In genomic region chr20:33675127-33675954, GRCh38 we compare ENCODE assay signal across 8 cellular contexts. TPM values are rescaled to one million over a fixed set of nuclear protein-coding genes. Genes with fewer than 3 reads are reported as not detected.
DNase-seq lines count a peak whose midpoint lies in the region; ATAC-seq, FAIRE-seq and TF ChIP-seq lines count a peak whose summit lies in the region.

No MANE protein-coding gene starts in this region.

- peak overlapping the region; percentile 53 to 84 (median 79) for H3K4me3 Mint-ChIP-seq in T-cell

- H3K36me3 ChIP-seq in ES-I3 (ENCODE audit: insufficient read depth, low read length) = peaks cover 11% of the 10 kb centered on the region
- H3K36me3 ChIP-seq in gastroesophageal sphincter = peaks cover 0 to 14% of the 10 kb centered on the region in 2 donors
- H3K36me3 ChIP-seq in sigmoid colon = peaks cover 0 to 14% (median 4%) of the 10 kb centered on the region in 4 donors

- H3K9me3 ChIP-seq in ES-I3 (ENCODE audit: control insufficient read depth, insufficient read depth, low read length) = no peaks in the 10 kb centered on the region
- H3K9me3 ChIP-seq in gastroesophageal sphincter = no peaks in the 10 kb centered on the region
- no peaks in the 10 kb centered on the region for H3K9me3 ChIP-seq in sigmoid colon

- H3K4me1 Mint-ChIP-seq in T-cell = peaks cover 42 to 50% (median 49%) of the 10 kb centered on the region in 3 donors

- no peaks in the 10 kb centered on the region for H3K27me3 Mint-ChIP-seq in T-cell

- FAIRE-seq in GM12891 (lab: Jason Lieb, UNC) = no peak

- H3K4me1 ChIP-seq in ES-I3 (ENCODE audit: insufficient read depth, low read length) (peaks cover 19% of the 10 kb centered on the region), gastroesophageal sphincter (peaks cover 0 to 81% (median 42%) of the 10 kb centered on the region in 3 donors), sigmoid colon (peaks cover 0 to 40% (median 39%) of the 10 kb centered on the region in 4 donors)

- no peak for ATAC-seq in T-cell (replicated peaks in 1 of 4)
- peak; percentile 58 for ATAC-seq in gastroesophageal sphincter
- ATAC-seq in HG02759 (IDR thresholded peaks at IDR 0.05; ENCODE audit: unreplicated experiment) = no peak
- no peak for ATAC-seq in GM18868 (IDR thresholded peaks at IDR 0.05; ENCODE audit: unreplicated experiment)

- H3K4me3 ChIP-seq in gastroesophageal sphincter (peak overlapping the region; percentile 30 to 90), sigmoid colon (peak overlapping the region; percentile 32 to 83 (median 68))

- 15 to 16% methylated on average over 10 to 14 of the region's 16 CpGs for WGBS in gastroesophageal sphincter (ENCODE audit: low coverage in 1 of 2), 2 donors
- WGBS in sigmoid colon, 2 donors = 19 to 61% methylated on average over 16 of the region's 16 CpGs

- no peaks in the 10 kb centered on the region for H3K36me3 Mint-ChIP-seq in T-cell

- H3K27me3 ChIP-seq in gastroesophageal sphincter (no peaks in the 10 kb centered on the region), sigmoid colon (no peaks in the 10 kb centered on the region)

- peak overlapping the region; percentile 24 to 62 for H3K27ac Mint-ChIP-seq in T-cell

- TF ChIP-seq CTCF in gastroesophageal sphincter (IDR thresholded peaks at IDR 0.05) (no peak), sigmoid colon (IDR thresholded peaks at IDR 0.05) (no peak)

- H3K9ac ChIP-seq in ES-I3 (ENCODE audit: low read depth, low read length) = peak overlapping the region; percentile 71

- H3K9me3 Mint-ChIP-seq in T-cell = no peaks in the 10 kb centered on the region

- TF ChIP-seq POLR2A in gastroesophageal sphincter (IDR thresholded peaks at IDR 0.05) (peak in 1 of 2 donors; percentile 51), sigmoid colon (IDR thresholded peaks at IDR 0.05) (no peak), GM12891 (IDR thresholded peaks at IDR 0.05; ENCODE audit: low read depth, low read length) (no peak)

- no peak for TF ChIP-seq EP300 in gastroesophageal sphincter (IDR thresholded peaks at IDR 0.05)
- TF ChIP-seq EP300 in sigmoid colon (IDR thresholded peaks at IDR 0.05) = no peak

- CTCF ChIA-PET in T-cell (lab: Charles Lee) = no interaction called here

- DNase-seq in T-cell = no peak
- peak; percentile 86 for DNase-seq in sigmoid colon
- DNase-seq in SK-N-DZ (ENCODE audit: low spot score) = no peak
- no peak for DNase-seq in GM12891 (ENCODE audit: insufficient read length, low spot score)

- intact Hi-C loops in sigmoid colon (cut with DNase I) = no loop called here

- H3K27ac ChIP-seq in gastroesophageal sphincter = peak overlapping the region; percentile 92 to 97 (median 94)
- peak overlapping the region; percentile 89 to 96 (median 94) for H3K27ac ChIP-seq in sigmoid colon

- POLR2A ChIA-PET in T-cell (lab: Charles Lee) = no interaction called here

TF ChIP-seq in GM12891, 5 proteins besides CTCF, POLR2A, EP300 and RAD21:
- TF ChIP-seq TAF1 (IDR thresholded peaks at IDR 0.05; ENCODE audit: low read depth, low read length) (no peak), POLR2AphosphoS5 (IDR thresholded peaks at IDR 0.05; ENCODE audit: low read depth, low read length) (no peak), SPI1 (IDR thresholded peaks at IDR 0.05; ENCODE audit: low read depth, low read length) (no peak), PAX5 (IDR thresholded peaks at IDR 0.05; ENCODE audit: insufficient read depth, low read length, severe bottlenecking) (no peak), POU2F2 (IDR thresholded peaks at IDR 0.05; ENCODE audit: low read depth, low read length) (no peak)

RNA-seq across cellular contexts. Expression of gene NECAB3, which starts 1.1 kb away (rescaled TPM):
- total RNA-seq in T-cell (10 to 100 TPM in 3 of 5 donors, 1 to 10 TPM in 2; 8.5 to 33.9 (median 28.9) TPM), gastroesophageal sphincter (10 to 100 TPM; 30.6 to 71.9 (median 52.9) TPM), sigmoid colon (10 to 100 TPM; 44.6 to 50.1 (median 48.0) TPM)
- 10 to 100 TPM; 27.1 to 30.7 (median 30.0) TPM for polyA plus RNA-seq in sigmoid colon
- 83.8 and 101 TPM in 2 replicates for polyA plus RNA-seq in SK-N-DZ (2014; cell fraction: cytosol; rRNA removed)
- 281 and 314 TPM in 2 replicates for polyA plus RNA-seq in SK-N-DZ (2014; cell fraction: nucleus; rRNA removed)
- polyA plus RNA-seq in GM12891 (2012; ENCODE audit: low read depth, missing spikeins) = 6.2 TPM

RNA-seq across cellular contexts. Expression of gene ACTL10, which starts 8.6 kb away (rescaled TPM):
- total RNA-seq in T-cell = 1 to 10 TPM; 1.1 to 7.9 (median 6.1) TPM
- total RNA-seq in gastroesophageal sphincter = 1 to 10 TPM in 3 of 4 donors, under 1 TPM in 1; 0.54 to 2.7 (median 2.1) TPM
- 1 to 10 TPM in 1 of 4 donors, under 1 TPM in 3; 0.54 to 1.1 (median 0.61) TPM for total RNA-seq in sigmoid colon
- 1 to 10 TPM in 2 of 3 donors, under 1 TPM in 1; 0.60 to 4.5 (median 1.6) TPM for polyA plus RNA-seq in sigmoid colon
- polyA plus RNA-seq in SK-N-DZ (2014; cell fraction: cytosol; rRNA removed) = 0.80 and 1.2 TPM in 2 replicates
- polyA plus RNA-seq in SK-N-DZ (2014; cell fraction: nucleus; rRNA removed) = 0.43 and 0.94 TPM in 2 replicates
- polyA plus RNA-seq in GM12891 (2012; ENCODE audit: low read depth, missing spikeins) = 0.46 TPM

RNA-seq across cellular contexts. Expression of gene E2F1, which starts 10.8 kb away (rescaled TPM):
- total RNA-seq in T-cell = 1 to 10 TPM; 1.8 to 7.4 (median 4.6) TPM
- total RNA-seq in gastroesophageal sphincter = 1 to 10 TPM in 3 of 4 donors, under 1 TPM in 1; 0.57 to 4.4 (median 1.5) TPM
- 1 to 10 TPM in 1 of 4 donors, under 1 TPM in 3; 0.33 to 1.7 (median 0.83) TPM for total RNA-seq in sigmoid colon
- polyA plus RNA-seq in sigmoid colon = 10 to 100 TPM in 1 of 3 donors, 1 to 10 TPM in 2; 1.8 to 13.1 (median 5.1) TPM
- 217 and 226 TPM in 2 replicates for polyA plus RNA-seq in SK-N-DZ (2014; cell fraction: cytosol; rRNA removed)
- polyA plus RNA-seq in SK-N-DZ (2014; cell fraction: nucleus; rRNA removed) = 524 and 528 TPM in 2 replicates
- polyA plus RNA-seq in GM12891 (2012; ENCODE audit: low read depth, missing spikeins) = 20.6 TPM

RNA-seq across cellular contexts. Expression of gene C20orf144, which starts 13.2 kb away (rescaled TPM):
- under 1 TPM in 4 of 5 donors, not detected in 1; 0.16 to 0.26 (median 0.22) TPM for total RNA-seq in T-cell
- total RNA-seq in gastroesophageal sphincter = not detected
- under 1 TPM in 1 of 4 donors, not detected in 3; 0.66 TPM for total RNA-seq in sigmoid colon
- polyA plus RNA-seq in sigmoid colon = under 1 TPM in 1 of 3 donors, not detected in 2; 0.12 TPM
- polyA plus RNA-seq in SK-N-DZ (2014; cell fraction: cytosol; rRNA removed) = 0.09 and 0.85 TPM in 2 replicates
- not detected in 2 replicates for polyA plus RNA-seq in SK-N-DZ (2014; cell fraction: nucleus; rRNA removed)
- polyA plus RNA-seq in GM12891 (2012; ENCODE audit: low read depth, missing spikeins) = 0.06 TPM

RNA-seq across cellular contexts. Expression of gene PXMP4, which starts 44.8 kb away (rescaled TPM):
- 10 to 100 TPM in 3 of 5 donors, 1 to 10 TPM in 2; 6.1 to 15.4 (median 13.9) TPM for total RNA-seq in T-cell
- 1 to 10 TPM; 4.4 to 8.9 (median 6.8) TPM for total RNA-seq in gastroesophageal sphincter
- 1 to 10 TPM; 4.5 to 6.8 (median 6.7) TPM for total RNA-seq in sigmoid colon
- 1 to 10 TPM; 4.8 to 8.2 (median 5.8) TPM for polyA plus RNA-seq in sigmoid colon
- 23.8 and 29.7 TPM in 2 replicates for polyA plus RNA-seq in SK-N-DZ (2014; cell fraction: cytosol; rRNA removed)
- 10.2 and 12.1 TPM in 2 replicates for polyA plus RNA-seq in SK-N-DZ (2014; cell fraction: nucleus; rRNA removed)
- polyA plus RNA-seq in GM12891 (2012; ENCODE audit: low read depth, missing spikeins) = 6.0 TPM
